ENCODE assay signal across 9 cellular contexts in genomic region chr7:106050002-106050742, GRCh38.
DNase-seq lines count a peak whose midpoint lies in the region; ATAC-seq, FAIRE-seq and TF ChIP-seq lines count a peak whose summit lies in the region.
"Had no signal": no experiment of that assay in that cellular context is flagged by ENCODE, and none has a peak within 500 bp of the region (broad histone marks: within the 10 kb centered on the region; RNA-seq: fewer than 3 reads in every experiment).

No MANE protein-coding gene starts in this region.

- POLR2A ChIA-PET in AG04450 (lab: Yijun Ruan, JAX): interaction anchor here (2.3 kb wide), 1 partner anchor 62 kb away, joined by 7 read pairs; the partner anchor contains the start of gene SYPL1
- POLR2A ChIA-PET in K562 (lab: Yijun Ruan, JAX): interaction anchor here (0.6 kb wide), 1 partner anchor 415 kb away, joined by 3 read pairs; no protein-coding TSS in a partner anchor
- POLR2A ChIA-PET in CD4-positive, alpha-beta T cell (lab: Charles Lee): no interaction called here

- no peak for TF ChIP-seq POLR2A in K562 (conservative IDR thresholded peaks at IDR 0.05)
- TF ChIP-seq POLR2A in erythroblast (IDR thresholded peaks at IDR 0.05; ENCODE audit: low read length): no peak
- no peak for TF ChIP-seq POLR2A in esophagus muscularis mucosa (IDR thresholded peaks at IDR 0.05; ENCODE audit: low read depth)

- H4K20me1 ChIP-seq in K562 (replicated peaks; ENCODE audit: control insufficient read depth, insufficient read depth, low read length): peaks cover 7% of the 10 kb centered on the region; the same call in 1 of the 2 replicates

- H3K79me2 ChIP-seq in K562 (ENCODE audit: control insufficient read depth, insufficient read depth, low read length): no peaks in the 10 kb centered on the region
- no peaks in the 10 kb centered on the region for H3K79me2 ChIP-seq in mesendoderm (ENCODE audit: control insufficient read depth, insufficient read depth, low read length)

- no peak overlapping the region for H2BK120ac ChIP-seq in mesendoderm (ENCODE audit: low read depth, low read length)

- peak; percentile 35 for TF ChIP-seq CTCF in AG04450 (IDR thresholded peaks at IDR 0.05; ENCODE audit: low read depth, low read length)
- TF ChIP-seq CTCF in K562 (IDR thresholded peaks at IDR 0.05 in 2 of 3, conservative IDR thresholded peaks at IDR 0.05 in 1 of 3; ENCODE audit: insufficient read depth in 2 of 3, low read depth in 1 of 3, low read length in 3 of 3): peak; percentile 37 to 60 (median 58)
- no peak for TF ChIP-seq CTCF in esophagus muscularis mucosa (IDR thresholded peaks at IDR 0.05)
- no peak for TF ChIP-seq CTCF in CD4-positive, alpha-beta T cell (IDR thresholded peaks at IDR 0.05)

- peak overlapping the region; percentile 30 for H3K56ac ChIP-seq in mesendoderm (ENCODE audit: low read length)

- H2BK15ac ChIP-seq in mesendoderm (replicated peaks; ENCODE audit: low read depth): no peak overlapping the region

- peak overlapping the region; percentile 21 for H3K4ac ChIP-seq in mesendoderm (ENCODE audit: low read depth, low read length)

- peak; percentile 38 for DNase-seq in AG04450 (ENCODE audit: low read depth, low spot score)
- peak; percentile 67 for DNase-seq in HPDE6-E6E7 (ENCODE audit: extremely low spot score)
- DNase-seq in K562 (ENCODE audit: extremely low read depth in 1 of 4, low spot score in 3 of 4): peak in 2 of 4 experiments; percentile 43 to 46
- peak; percentile 77 for DNase-seq in mesendoderm
- no peak for DNase-seq in erythroblast (lab: John Stamatoyannopoulos, UW)
- no peak for DNase-seq in esophagus muscularis mucosa (ENCODE audit: extremely low spot score)
- no peak for DNase-seq in CD4-positive, alpha-beta T cell
- no peak for DNase-seq in NCI-H748 treated with DMSO at 0.1 percent for 48 hours (lab: John Stamatoyannopoulos, UW)
- DNase-seq: NCI-H510A had no signal

- H3K9me1 ChIP-seq in K562 (ENCODE audit: control insufficient read depth, insufficient read depth, low read length): no peaks in the 10 kb centered on the region

- H3K79me1 ChIP-seq in mesendoderm (ENCODE audit: low read length): no peaks in the 10 kb centered on the region

- TF ChIP-seq RAD21 in K562 (CRISPR knock-in tag; conservative IDR thresholded peaks at IDR 0.05 in 1 of 2, IDR thresholded peaks at IDR 0.05 in 1 of 2): peak; percentile 49 to 79

- no peak overlapping the region for H4K5ac ChIP-seq in mesendoderm (ENCODE audit: low read length)

- no peaks in the 10 kb centered on the region for H3K4me1 ChIP-seq in K562 (replicated peaks in 1 of 2; ENCODE audit: control insufficient read depth in 2 of 2, insufficient read depth in 2 of 2, low read length in 2 of 2)
- H3K4me1 ChIP-seq in mesendoderm (ENCODE audit: control insufficient read depth, low read depth, low read length): no peaks in the 10 kb centered on the region
- peaks cover 5 to 18% (median 16%) of the 10 kb centered on the region in 4 donors for H3K4me1 ChIP-seq in esophagus muscularis mucosa

- peak; percentile 78 for ATAC-seq in K562
- no peak for ATAC-seq in CD4-positive, alpha-beta T cell (ENCODE audit: poor library complexity)

- no peaks in the 10 kb centered on the region for H3K27me3 Mint-ChIP-seq in CD4-positive, alpha-beta T cell

- H4K8ac ChIP-seq in mesendoderm (ENCODE audit: low read depth, low read length): no peak overlapping the region

- H3K23ac ChIP-seq in mesendoderm (ENCODE audit: low read length): no peak overlapping the region

- H3K9me3 ChIP-seq in AG04450 (ENCODE audit: control insufficient read depth, insufficient read depth, low read length): no peaks in the 10 kb centered on the region
- H3K9me3 ChIP-seq in K562 (replicated peaks; ENCODE audit: control insufficient read depth, insufficient read depth, low read depth, low read length): 0 out of 2 replicates have a peak, but pooled peaks cover 2% of the 10 kb centered on the region
- H3K9me3 ChIP-seq in esophagus muscularis mucosa: no peaks in the 10 kb centered on the region
- H3K9me3 ChIP-seq in CD4-positive, alpha-beta T cell (ENCODE audit: control insufficient read depth, low read length): no peaks in the 10 kb centered on the region

- peak; percentile 68 for FAIRE-seq in K562 (lab: Jason Lieb, UNC)

- H3K4me2 ChIP-seq in K562 (ENCODE audit: insufficient read depth, low read length) (no peak overlapping the region), mesendoderm (ENCODE audit: low read length) (no peak overlapping the region)

- peaks cover 17% of the 10 kb centered on the region for H3K27me3 ChIP-seq in AG04450 (ENCODE audit: control insufficient read depth, insufficient read depth, low read length)
- peaks cover 69 to 78% of the 10 kb centered on the region in 2 experiments for H3K27me3 ChIP-seq in K562 (ENCODE audit: control insufficient read depth in 2 of 2, insufficient read depth in 2 of 2, low read length in 2 of 2)
- no peaks in the 10 kb centered on the region for H3K27me3 ChIP-seq in mesendoderm (ENCODE audit: insufficient read depth, low read length, poor library complexity)
- H3K27me3 ChIP-seq in esophagus muscularis mucosa: no peaks in the 10 kb centered on the region
- no peaks in the 10 kb centered on the region for H3K27me3 ChIP-seq in CD4-positive, alpha-beta T cell (ENCODE audit: control insufficient read depth, insufficient read depth, low read length)

- H3K4me1 Mint-ChIP-seq in CD4-positive, alpha-beta T cell (ENCODE audit: low read depth): no peaks in the 10 kb centered on the region

- CTCF ChIA-PET in AG04450 (lab: Charles Lee): interaction anchor here (0.7 to 3.6 kb wide), 9 partner anchors 100 to 518 kb away, joined by 3 to 36 read pairs (median 4); partner anchors contain the start of gene RINT1
- CTCF ChIA-PET in K562 (lab: Yijun Ruan, JAX; ENCODE audit: low intra/inter-chr PET ratio): interaction anchor here (0.7 to 3.1 kb wide), 3 partner anchors 88 to 290 kb away, joined by 3 to 20 read pairs (median 3); no protein-coding TSS in a partner anchor
- CTCF ChIA-PET in CD4-positive, alpha-beta T cell (lab: Charles Lee): interaction anchor here (1.3 kb wide), 1 partner anchor 104 kb away, joined by 4 read pairs; no protein-coding TSS in a partner anchor

- H2BK5ac ChIP-seq in mesendoderm (ENCODE audit: low read length): no peak overlapping the region

- intact Hi-C loops in K562 (cut with micrococcal nuclease) (no loop called here), esophagus muscularis mucosa (cut with DNase I) (no loop called here)
- intact Hi-C loops in CD4-positive, alpha-beta T cell (cut with DNase I, micrococcal nuclease): loop anchor here in 1 of 2 experiments (10.0 kb wide), 1 partner anchor 415 kb away; no protein-coding TSS in a partner anchor

- no peak overlapping the region for H3K4me3 ChIP-seq in AG04450 (ENCODE audit: low read depth, low read length)
- no peak overlapping the region for H3K4me3 ChIP-seq in K562
- no peak overlapping the region for H3K4me3 ChIP-seq in mesendoderm (ENCODE audit: low read length)
- no peak overlapping the region for H3K4me3 ChIP-seq in esophagus muscularis mucosa

- H3K9ac ChIP-seq in K562 (ENCODE audit: insufficient read depth in 1 of 2, low read depth in 2 of 2, low read length in 2 of 2): no peak overlapping the region
- H3K9ac ChIP-seq in mesendoderm (ENCODE audit: low read length): no peak overlapping the region

- no peak overlapping the region for H3K27ac Mint-ChIP-seq in CD4-positive, alpha-beta T cell

- H3K27ac ChIP-seq in AG04450 (ENCODE audit: low read depth, low read length) (peak overlapping the region; percentile 42), K562 (ENCODE audit: extremely low read depth, low read depth, low read length) (no peak overlapping the region), mesendoderm (ENCODE audit: low read depth, low read length) (no peak overlapping the region), esophagus muscularis mucosa (replicated peaks in 1 of 4) (peak overlapping the region in 1 of 4 donors; percentile 50)
- H3K27ac ChIP-seq in CD4-positive, alpha-beta T cell (ENCODE audit: low read depth, low read length): no peak overlapping the region

- no peak overlapping the region for H2AFZ ChIP-seq in K562 (ENCODE audit: low read depth, low read length)

- in situ Hi-C loops in K562 (cut with MboI): no loop called here

- under 1% methylated on average over 13 of the region's 13 CpGs for WGBS in K562 (ENCODE audit: insufficient coverage, low coverage, missing lambda C conversion rate)
- no CpG with 5 or more reads among the region's 13 CpGs for WGBS in mesendoderm (ENCODE audit: extremely low coverage, insufficient coverage, low lambda C conversion rate)
- WGBS in esophagus muscularis mucosa: 76% methylated on average over 13 of the region's 13 CpGs

- TF ChIP-seq EP300 in K562 (IDR thresholded peaks at IDR 0.05; ENCODE audit: low read length) (no peak), esophagus muscularis mucosa (IDR thresholded peaks at IDR 0.05) (no peak)

- H2AK5ac ChIP-seq in mesendoderm (ENCODE audit: low read length): no peak overlapping the region

- H3K36me3 ChIP-seq in K562 (ENCODE audit: control insufficient read depth, insufficient read depth, low read length) (no peaks in the 10 kb centered on the region), mesendoderm (ENCODE audit: control insufficient read depth, insufficient read depth, low read length) (no peaks in the 10 kb centered on the region), esophagus muscularis mucosa (no peaks in the 10 kb centered on the region)

- H3K36me3 Mint-ChIP-seq in CD4-positive, alpha-beta T cell (ENCODE audit: low read depth): no peaks in the 10 kb centered on the region

- no TSS peak for BruUV-seq in K562 (replicated peaks; lab: Mats Ljungman, UMichigan)

- H3K9me3 Mint-ChIP-seq in CD4-positive, alpha-beta T cell: no peaks in the 10 kb centered on the region

- H3K18ac ChIP-seq in mesendoderm (ENCODE audit: low read length): no peak overlapping the region

- no peak overlapping the region for H3K4me3 Mint-ChIP-seq in CD4-positive, alpha-beta T cell

Comparison
In these comparisons a context has a peak if more than half of its experiments do, and no peak if none do; other contexts are left out.
1. DNase-seq: peak in AG04450 (single experiment), HPDE6-E6E7 (single experiment) and mesendoderm (single experiment); none in erythroblast (0 of 2), esophagus muscularis mucosa (single experiment), CD4-positive, alpha-beta T cell (0 of 10) and NCI-H748 treated with DMSO at 0.1 percent for 48 hours (single experiment).
2. CTCF ChIP-seq: peak in AG04450 (single experiment) and K562 (3 of 3); none in esophagus muscularis mucosa (0 of 3) and CD4-positive, alpha-beta T cell (single experiment).